In the genomic region with DNA sequence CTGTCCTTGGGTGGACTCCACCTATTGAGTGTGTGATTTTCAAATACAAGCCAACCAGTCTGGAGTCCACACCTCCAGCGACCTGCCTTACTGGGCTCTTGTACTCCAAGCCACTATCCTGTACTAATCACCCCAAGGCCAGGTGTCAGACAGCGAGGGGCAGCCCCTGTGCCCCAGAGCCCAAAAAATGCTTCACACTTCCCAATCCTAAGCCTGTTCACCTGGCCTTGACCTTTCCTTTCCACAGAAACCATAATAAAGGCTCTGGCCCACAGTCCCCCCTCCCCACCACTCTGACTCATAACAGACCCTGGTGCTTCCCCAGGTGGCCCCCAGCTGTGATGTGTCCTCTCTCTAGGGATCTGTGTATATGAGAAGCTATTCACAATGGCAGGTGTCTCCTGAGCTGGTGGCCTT, we compare ENCODE assay signal across 14 cellular contexts. TPM values are rescaled to one million over a fixed set of nuclear protein-coding genes. Genes with fewer than 3 reads are reported as not detected.
A peak's percentile ranks its signal among the peaks of the same experiment; 100 is the strongest.
DNase-seq lines count a peak whose midpoint lies in the region; ATAC-seq and TF ChIP-seq lines count a peak whose summit lies in the region.
"Had no signal": no experiment of that assay in that cellular context is flagged by ENCODE, and none has a peak within 500 bp of the region (broad histone marks: within the 10 kb centered on the region; RNA-seq: fewer than 3 reads in every experiment).

No MANE protein-coding gene starts in this region.

- H3K36me3 ChIP-seq in stomach, result no peaks in the 10 kb centered on the region
- H3K36me3 ChIP-seq: colonic mucosa, SJSA1 had no signal

- DNase-seq in activated naive CD4-positive, alpha-beta T cell treated with anti-CD3 and anti-CD28 coated beads for 36 hours, result peak; percentile 41
- DNase-seq in activated naive CD4-positive, alpha-beta T cell treated with Interleukin-2 at 50 U/mL for 16 hours, result no peak
- DNase-seq in NCI-H146 (lab: John Stamatoyannopoulos, UW) (peak; percentile 75), HPDE6-E6E7 (ENCODE audit: extremely low spot score) (no peak), DMS53 treated with DMSO at 0.1 percent for 48 hours (lab: John Stamatoyannopoulos, UW; ENCODE audit: unreplicated experiment) (no peak), stomach (no peak)
- DNase-seq in stimulated activated naive CD8-positive, alpha-beta T cell treated with anti-CD3 and anti-CD28 coated beads, Interleukin-15, amount 100 ng/mL, for 72 hours, result peak in 1 of 2 donors; percentile 48
- DNase-seq: colonic mucosa, EL, MM.1S had no signal

- H3K4me1 Mint-ChIP-seq in activated naive CD4-positive, alpha-beta T cell treated with anti-CD3 and anti-CD28 coated beads for 36 hours (ENCODE audit: low read depth), result peaks cover 12% of the 10 kb centered on the region
- peaks cover 22% of the 10 kb centered on the region for H3K4me1 Mint-ChIP-seq in stimulated activated naive CD8-positive, alpha-beta T cell treated with anti-CD3 and anti-CD28 coated beads, Interleukin-15, amount 100 ng/mL, for 72 hours

- no peak overlapping the region for H3K27ac Mint-ChIP-seq in activated naive CD4-positive, alpha-beta T cell treated with anti-CD3 and anti-CD28 coated beads for 36 hours
- no peak overlapping the region for H3K27ac Mint-ChIP-seq in stimulated activated naive CD8-positive, alpha-beta T cell treated with anti-CD3 and anti-CD28 coated beads, Interleukin-15, amount 100 ng/mL, for 72 hours
- H3K27ac Mint-ChIP-seq: activated naive CD4-positive, alpha-beta T cell treated with anti-CD3 and anti-CD28 coated beads, Interleukin-2, amount 50 U/mL, for 72 hours; natural killer cell treated with Interleukin-12 subunit alpha and Interleukin-12 subunit beta and Interleukin-15 and Interleukin-18, amount 100 ng/mL, for 72 hours had no signal

- ATAC-seq in HG02571 (IDR thresholded peaks at IDR 0.05; ENCODE audit: unreplicated experiment), result peak; percentile 54
- peak; percentile 92 for ATAC-seq in stimulated activated naive CD8-positive, alpha-beta T cell treated with anti-CD3 and anti-CD28 coated beads, Interleukin-15, amount 100 ng/mL, for 72 hours

- no peak for TF ChIP-seq EP300 in stomach (IDR thresholded peaks at IDR 0.05)

- CTCF ChIA-PET in activated naive CD4-positive, alpha-beta T cell treated with anti-CD3 and anti-CD28 coated beads for 36 hours (lab: Charles Lee), result no interaction called here

- 54 to 62% (median 61%) methylated on average over 2 of the region's 2 CpGs for WGBS in stomach, 5 donors

- peaks cover 3% of the 10 kb centered on the region for H3K9me3 Mint-ChIP-seq in activated naive CD4-positive, alpha-beta T cell treated with anti-CD3 and anti-CD28 coated beads for 36 hours
- peaks cover 7 to 8% of the 10 kb centered on the region in 2 donors for H3K9me3 Mint-ChIP-seq in stimulated activated naive CD8-positive, alpha-beta T cell treated with anti-CD3 and anti-CD28 coated beads, Interleukin-15, amount 100 ng/mL, for 72 hours

- TF ChIP-seq POLR2A in stomach (IDR thresholded peaks at IDR 0.05), result no peak

- no peaks in the 10 kb centered on the region for H3K4me1 ChIP-seq in stomach
- H3K4me1 ChIP-seq: colonic mucosa, SJSA1 had no signal

- H3K27me3 Mint-ChIP-seq in activated naive CD4-positive, alpha-beta T cell treated with anti-CD3 and anti-CD28 coated beads for 36 hours (ENCODE audit: low read depth), result peaks cover 36% of the 10 kb centered on the region
- peaks cover 54% of the 10 kb centered on the region for H3K27me3 Mint-ChIP-seq in stimulated activated naive CD8-positive, alpha-beta T cell treated with anti-CD3 and anti-CD28 coated beads, Interleukin-15, amount 100 ng/mL, for 72 hours

- H3K4me3 ChIP-seq in stomach, result no peak overlapping the region
- H3K4me3 ChIP-seq: colonic mucosa, SJSA1 had no signal

- no peak overlapping the region for H3K27ac ChIP-seq in stomach
- H3K27ac ChIP-seq: colonic mucosa, SJSA1 had no signal

- no peaks in the 10 kb centered on the region for H3K9me3 ChIP-seq in stomach
- H3K9me3 ChIP-seq: colonic mucosa, SJSA1 had no signal

- TF ChIP-seq CTCF in stomach (IDR thresholded peaks at IDR 0.05), result no peak

- H3K4me3 Mint-ChIP-seq in activated naive CD4-positive, alpha-beta T cell treated with anti-CD3 and anti-CD28 coated beads for 36 hours, result no peak overlapping the region
- no peak overlapping the region for H3K4me3 Mint-ChIP-seq in stimulated activated naive CD8-positive, alpha-beta T cell treated with anti-CD3 and anti-CD28 coated beads, Interleukin-15, amount 100 ng/mL, for 72 hours
- H3K4me3 Mint-ChIP-seq: natural killer cell treated with Interleukin-12 subunit alpha and Interleukin-12 subunit beta and Interleukin-15 and Interleukin-18, amount 100 ng/mL, for 72 hours had no signal

- intact Hi-C loops in activated naive CD4-positive, alpha-beta T cell treated with anti-CD3 and anti-CD28 coated beads for 36 hours (cut with micrococcal nuclease), result no loop called here
- intact Hi-C loops in stomach (cut with DNase I; ENCODE audit: low total_unique reads), result no loop called here

- H3K36me3 Mint-ChIP-seq in activated naive CD4-positive, alpha-beta T cell treated with anti-CD3 and anti-CD28 coated beads for 36 hours (ENCODE audit: low read depth), result peaks cover 2% of the 10 kb centered on the region

- peaks cover 0 to 49% (median 0%) of the 10 kb centered on the region in 3 donors for H3K27me3 ChIP-seq in stomach
- H3K27me3 ChIP-seq: colonic mucosa had no signal

RNA-seq across cellular contexts. Expression of a gene that starts 3.9 kb away (rescaled TPM):
- not detected for total RNA-seq in activated naive CD4-positive, alpha-beta T cell treated with anti-CD3 and anti-CD28 coated beads for 36 hours
- 10 to 100 TPM in 2 of 5 donors, 1 to 10 TPM in 3; 1.8 to 51.9 (median 7.1) TPM for total RNA-seq in stomach
- 1 to 10 TPM in 2 of 3 donors, under 1 TPM in 1; 0.38 to 3.4 (median 2.0) TPM for polyA plus RNA-seq in stomach
- total RNA-seq: activated naive CD4-positive, alpha-beta T cell treated with anti-CD3 and anti-CD28 coated beads, Interleukin-2, amount 50 U/mL, for 72 hours; natural killer cell treated with Interleukin-12 subunit alpha and Interleukin-12 subunit beta and Interleukin-15 and Interleukin-18, amount 100 ng/mL, for 72 hours; SJSA1 had no signal

RNA-seq across cellular contexts. Expression of a gene that starts 11.5 kb away (rescaled TPM):
- total RNA-seq in activated naive CD4-positive, alpha-beta T cell treated with anti-CD3 and anti-CD28 coated beads for 36 hours, result not detected
- total RNA-seq in stomach, result 1 to 10 TPM in 1 of 5 donors, under 1 TPM in 1, not detected in 3; 0.37 to 1.0 TPM
- 1 to 10 TPM in 1 of 3 donors, under 1 TPM in 1, not detected in 1; 0.25 to 1.2 TPM for polyA plus RNA-seq in stomach
- total RNA-seq: activated naive CD4-positive, alpha-beta T cell treated with anti-CD3 and anti-CD28 coated beads, Interleukin-2, amount 50 U/mL, for 72 hours; natural killer cell treated with Interleukin-12 subunit alpha and Interleukin-12 subunit beta and Interleukin-15 and Interleukin-18, amount 100 ng/mL, for 72 hours; SJSA1 had no signal

RNA-seq across cellular contexts. Expression of a gene that starts 19.6 kb away (rescaled TPM):
- total RNA-seq in activated naive CD4-positive, alpha-beta T cell treated with anti-CD3 and anti-CD28 coated beads for 36 hours, result not detected
- 1 to 10 TPM in 1 of 5 donors, not detected in 4; 1.8 TPM for total RNA-seq in stomach
- polyA plus RNA-seq in stomach, result not detected
- total RNA-seq: activated naive CD4-positive, alpha-beta T cell treated with anti-CD3 and anti-CD28 coated beads, Interleukin-2, amount 50 U/mL, for 72 hours; colonic mucosa; natural killer cell treated with Interleukin-12 subunit alpha and Interleukin-12 subunit beta and Interleukin-15 and Interleukin-18, amount 100 ng/mL, for 72 hours; SJSA1 had no signal

RNA-seq across cellular contexts. Expression of a gene that starts 41.5 kb away (rescaled TPM):
- under 1 TPM; 0.86 to 0.89 TPM for total RNA-seq in activated naive CD4-positive, alpha-beta T cell treated with anti-CD3 and anti-CD28 coated beads for 36 hours
- 1 to 10 TPM in 1 of 5 donors, not detected in 4; 1.5 TPM for total RNA-seq in stomach
- under 1 TPM in 1 of 3 donors, not detected in 2; 0.48 TPM for polyA plus RNA-seq in stomach
- total RNA-seq: SJSA1 had no signal

Comparison
In these comparisons a context has a peak if more than half of its experiments do, and no peak if none do; other contexts are left out.
1. DNase-seq: peak in activated naive CD4-positive, alpha-beta T cell treated with anti-CD3 and anti-CD28 coated beads for 36 hours (single experiment) and NCI-H146 (single experiment); none in activated naive CD4-positive, alpha-beta T cell treated with Interleukin-2 at 50 U/mL for 16 hours (single experiment), HPDE6-E6E7 (single experiment), DMS53 treated with DMSO at 0.1 percent for 48 hours (single experiment) and stomach (single experiment).